ENCODE assay signal across 1 cellular context in the genomic region with DNA sequence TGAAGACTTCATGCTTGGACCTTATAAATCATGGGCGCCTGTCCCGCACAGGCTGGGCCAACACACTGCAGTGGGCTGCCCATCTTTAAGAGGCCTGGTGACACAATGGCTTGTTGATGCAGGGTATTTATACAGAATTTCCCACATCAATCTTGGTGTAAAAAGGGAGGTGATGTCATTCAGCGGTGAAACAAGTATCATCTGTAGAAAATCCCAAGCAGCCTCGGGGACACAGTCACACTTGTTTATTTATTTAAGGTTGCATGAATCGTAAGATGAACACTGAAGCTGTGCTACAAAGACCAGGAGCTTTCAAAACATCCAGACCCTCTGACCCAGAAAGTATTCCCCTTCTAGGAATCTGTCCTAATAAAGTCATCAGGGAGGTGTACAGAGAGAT.
TF ChIP-seq lines count a peak whose summit lies in the region.

No MANE protein-coding gene starts in this region.

TF ChIP-seq in HEK293, 187 proteins besides CTCF, POLR2A, EP300 and RAD21 (continued from another document):
- TF ChIP-seq, protein P1, sequence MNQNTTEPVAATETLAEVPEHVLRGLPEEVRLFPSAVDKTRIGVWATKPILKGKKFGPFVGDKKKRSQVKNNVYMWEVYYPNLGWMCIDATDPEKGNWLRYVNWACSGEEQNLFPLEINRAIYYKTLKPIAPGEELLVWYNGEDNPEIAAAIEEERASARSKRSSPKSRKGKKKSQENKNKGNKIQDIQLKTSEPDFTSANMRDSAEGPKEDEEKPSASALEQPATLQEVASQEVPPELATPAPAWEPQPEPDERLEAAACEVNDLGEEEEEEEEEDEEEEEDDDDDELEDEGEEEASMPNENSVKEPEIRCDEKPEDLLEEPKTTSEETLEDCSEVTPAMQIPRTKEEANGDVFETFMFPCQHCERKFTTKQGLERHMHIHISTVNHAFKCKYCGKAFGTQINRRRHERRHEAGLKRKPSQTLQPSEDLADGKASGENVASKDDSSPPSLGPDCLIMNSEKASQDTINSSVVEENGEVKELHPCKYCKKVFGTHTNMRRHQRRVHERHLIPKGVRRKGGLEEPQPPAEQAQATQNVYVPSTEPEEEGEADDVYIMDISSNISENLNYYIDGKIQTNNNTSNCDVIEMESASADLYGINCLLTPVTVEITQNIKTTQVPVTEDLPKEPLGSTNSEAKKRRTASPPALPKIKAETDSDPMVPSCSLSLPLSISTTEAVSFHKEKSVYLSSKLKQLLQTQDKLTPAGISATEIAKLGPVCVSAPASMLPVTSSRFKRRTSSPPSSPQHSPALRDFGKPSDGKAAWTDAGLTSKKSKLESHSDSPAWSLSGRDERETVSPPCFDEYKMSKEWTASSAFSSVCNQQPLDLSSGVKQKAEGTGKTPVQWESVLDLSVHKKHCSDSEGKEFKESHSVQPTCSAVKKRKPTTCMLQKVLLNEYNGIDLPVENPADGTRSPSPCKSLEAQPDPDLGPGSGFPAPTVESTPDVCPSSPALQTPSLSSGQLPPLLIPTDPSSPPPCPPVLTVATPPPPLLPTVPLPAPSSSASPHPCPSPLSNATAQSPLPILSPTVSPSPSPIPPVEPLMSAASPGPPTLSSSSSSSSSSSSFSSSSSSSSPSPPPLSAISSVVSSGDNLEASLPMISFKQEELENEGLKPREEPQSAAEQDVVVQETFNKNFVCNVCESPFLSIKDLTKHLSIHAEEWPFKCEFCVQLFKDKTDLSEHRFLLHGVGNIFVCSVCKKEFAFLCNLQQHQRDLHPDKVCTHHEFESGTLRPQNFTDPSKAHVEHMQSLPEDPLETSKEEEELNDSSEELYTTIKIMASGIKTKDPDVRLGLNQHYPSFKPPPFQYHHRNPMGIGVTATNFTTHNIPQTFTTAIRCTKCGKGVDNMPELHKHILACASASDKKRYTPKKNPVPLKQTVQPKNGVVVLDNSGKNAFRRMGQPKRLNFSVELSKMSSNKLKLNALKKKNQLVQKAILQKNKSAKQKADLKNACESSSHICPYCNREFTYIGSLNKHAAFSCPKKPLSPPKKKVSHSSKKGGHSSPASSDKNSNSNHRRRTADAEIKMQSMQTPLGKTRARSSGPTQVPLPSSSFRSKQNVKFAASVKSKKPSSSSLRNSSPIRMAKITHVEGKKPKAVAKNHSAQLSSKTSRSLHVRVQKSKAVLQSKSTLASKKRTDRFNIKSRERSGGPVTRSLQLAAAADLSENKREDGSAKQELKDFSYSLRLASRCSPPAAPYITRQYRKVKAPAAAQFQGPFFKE (tag by site-specific recombination; IDR thresholded peaks at IDR 0.05; ENCODE audit: borderline replicate concordance) = no peak
- TF ChIP-seq EGR2 (tag by site-specific recombination; IDR thresholded peaks at IDR 0.05; ENCODE audit: low read depth) = no peak
- TF ChIP-seq, protein P2, sequence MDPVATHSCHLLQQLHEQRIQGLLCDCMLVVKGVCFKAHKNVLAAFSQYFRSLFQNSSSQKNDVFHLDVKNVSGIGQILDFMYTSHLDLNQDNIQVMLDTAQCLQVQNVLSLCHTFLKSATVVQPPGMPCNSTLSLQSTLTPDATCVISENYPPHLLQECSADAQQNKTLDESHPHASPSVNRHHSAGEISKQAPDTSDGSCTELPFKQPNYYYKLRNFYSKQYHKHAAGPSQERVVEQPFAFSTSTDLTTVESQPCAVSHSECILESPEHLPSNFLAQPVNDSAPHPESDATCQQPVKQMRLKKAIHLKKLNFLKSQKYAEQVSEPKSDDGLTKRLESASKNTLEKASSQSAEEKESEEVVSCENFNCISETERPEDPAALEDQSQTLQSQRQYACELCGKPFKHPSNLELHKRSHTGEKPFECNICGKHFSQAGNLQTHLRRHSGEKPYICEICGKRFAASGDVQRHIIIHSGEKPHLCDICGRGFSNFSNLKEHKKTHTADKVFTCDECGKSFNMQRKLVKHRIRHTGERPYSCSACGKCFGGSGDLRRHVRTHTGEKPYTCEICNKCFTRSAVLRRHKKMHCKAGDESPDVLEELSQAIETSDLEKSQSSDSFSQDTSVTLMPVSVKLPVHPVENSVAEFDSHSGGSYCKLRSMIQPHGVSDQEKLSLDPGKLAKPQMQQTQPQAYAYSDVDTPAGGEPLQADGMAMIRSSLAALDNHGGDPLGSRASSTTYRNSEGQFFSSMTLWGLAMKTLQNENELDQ (tag by site-specific recombination; IDR thresholded peaks at IDR 0.05; ENCODE audit: low read depth) = no peak
- TF ChIP-seq ZNF514 (tag by site-specific recombination; IDR thresholded peaks at IDR 0.05) = no peak
- no peak for TF ChIP-seq ZNF571 (tag by site-specific recombination; IDR thresholded peaks at IDR 0.05)
- TF ChIP-seq ZNF555 (tag by site-specific recombination; conservative IDR thresholded peaks at IDR 0.05) = no peak
- TF ChIP-seq ZNF274 (IDR thresholded peaks at IDR 0.05; ENCODE audit: low read length) = no peak
- no peak for TF ChIP-seq ZNF274 (tag by site-specific recombination; IDR thresholded peaks at IDR 0.05; ENCODE audit: borderline replicate concordance)
- no peak for TF ChIP-seq ZNF544 (tag by site-specific recombination; IDR thresholded peaks at IDR 0.05)
- no peak for TF ChIP-seq ZNF223 (tag by site-specific recombination; IDR thresholded peaks at IDR 0.05)
- TF ChIP-seq PATZ1 (tag by site-specific recombination; IDR thresholded peaks at IDR 0.05) = no peak
- TF ChIP-seq MYNN (tag by site-specific recombination; IDR thresholded peaks at IDR 0.05; ENCODE audit: borderline replicate concordance) = no peak
- TF ChIP-seq ZNF221 (tag by site-specific recombination; IDR thresholded peaks at IDR 0.05; ENCODE audit: borderline replicate concordance) = no peak
- TF ChIP-seq ZFP41 (tag by site-specific recombination; IDR thresholded peaks at IDR 0.05; ENCODE audit: borderline replicate concordance) = no peak
- TF ChIP-seq ZNF596 (tag by site-specific recombination; IDR thresholded peaks at IDR 0.05) = no peak
- TF ChIP-seq ZBTB1 (tag by site-specific recombination; IDR thresholded peaks at IDR 0.05) = no peak
- TF ChIP-seq ZNF211 (tag by site-specific recombination; IDR thresholded peaks at IDR 0.05; ENCODE audit: low read depth) = no peak
- no peak for TF ChIP-seq ZNF548 (tag by site-specific recombination; IDR thresholded peaks at IDR 0.05)
